ENCODE assay signal across 1 cellular context in the genomic region with DNA sequence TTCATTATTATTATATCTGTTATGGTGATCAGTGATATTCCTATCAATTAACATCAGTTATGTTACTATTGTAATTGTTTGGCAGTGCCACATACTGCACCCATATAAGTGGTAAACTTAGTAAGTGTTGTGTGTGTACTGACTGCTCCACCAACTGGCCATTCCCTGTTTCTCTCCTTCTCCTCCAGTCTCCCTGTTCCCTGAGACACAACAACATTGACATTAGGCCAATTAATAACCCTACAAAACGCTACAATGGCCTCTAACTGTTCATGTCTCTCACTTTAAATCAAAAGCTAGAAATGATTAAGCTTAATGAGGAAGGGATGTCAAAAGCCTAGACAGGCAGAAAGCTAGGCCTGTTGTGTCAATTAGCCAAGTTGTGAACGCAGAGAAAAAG.
TF ChIP-seq lines count a peak whose summit lies in the region.

No MANE protein-coding gene starts in this region.

TF ChIP-seq in H1, 55 proteins besides CTCF, POLR2A, EP300 and RAD21:
- TF ChIP-seq ASH2L (IDR thresholded peaks at IDR 0.05; ENCODE audit: low read length): no peak
- no peak for TF ChIP-seq MAFK (IDR thresholded peaks at IDR 0.05; ENCODE audit: low read depth, low read length)
- TF ChIP-seq CHD2 (IDR thresholded peaks at IDR 0.05; ENCODE audit: low read length): no peak
- TF ChIP-seq PHF8 (conservative IDR thresholded peaks at IDR 0.05; ENCODE audit: low read depth, low read length): no peak
- no peak for TF ChIP-seq SIX5 (IDR thresholded peaks at IDR 0.05; ENCODE audit: low read depth, low read length)
- TF ChIP-seq CBX5 (IDR thresholded peaks at IDR 0.05; ENCODE audit: low read depth, low read length): no peak
